In genomic region chr1:193058529-193059281, GRCh38 we compare ENCODE assay signal across 8 cellular contexts. TPM values are rescaled to one million over a fixed set of nuclear protein-coding genes. Genes with fewer than 3 reads are reported as not detected.
DNase-seq lines count a peak whose midpoint lies in the region; ATAC-seq, FAIRE-seq and TF ChIP-seq lines count a peak whose summit lies in the region.

No MANE protein-coding gene starts in this region.

- no peak for TF ChIP-seq CTCF in GM12875 (IDR thresholded peaks at IDR 0.05; ENCODE audit: borderline replicate concordance, insufficient read depth, low read depth, low read length)
- TF ChIP-seq CTCF in GM12878 (IDR thresholded peaks at IDR 0.05 in 2 of 3, conservative IDR thresholded peaks at IDR 0.05 in 1 of 3; ENCODE audit: control insufficient read depth in 2 of 3, extremely low read depth in 1 of 3, insufficient read depth in 1 of 3, low read depth in 3 of 3, low read length in 3 of 3), result no peak
- TF ChIP-seq CTCF in keratinocyte (optimal IDR thresholded peaks at IDR 0.05 in 1 of 3, IDR thresholded peaks at IDR 0.05 in 1 of 3, conservative IDR thresholded peaks at IDR 0.05 in 1 of 3; ENCODE audit: extremely low read depth in 1 of 3, insufficient read depth in 2 of 3, low read length in 3 of 3), result no peak

- 1% methylated on average over 35 of the region's 37 CpGs for WGBS in GM12878 (ENCODE audit: insufficient coverage, insufficient replicate concordance, low lambda C conversion rate, missing lambda C conversion rate)

- H3K4me3 ChIP-seq in GM12875 (ENCODE audit: low read depth, low read length) (peak overlapping the region; percentile 97), GM12878 (peak overlapping the region; percentile 80), keratinocyte (ENCODE audit: control insufficient read depth in 2 of 3, extremely low read depth in 1 of 3, insufficient read depth in 2 of 3, low read depth in 1 of 3, low read length in 3 of 3) (peak overlapping the region; percentile 74 to 98 (median 82))

- peak; percentile 70 for ATAC-seq in GM12878

- H2AFZ ChIP-seq in GM12878 (ENCODE audit: control insufficient read depth, low read depth, low read length) (peak overlapping the region; percentile 81), keratinocyte (ENCODE audit: control insufficient read depth, low read length) (peak overlapping the region; percentile 82)

- dilution Hi-C loops in keratinocyte (cut with MboI; ENCODE audit: extremely low pct_ligation_motif_present, low sequenced_read_pairs), result no loop called here

- no peak for TF ChIP-seq EP300 in GM12878 (IDR thresholded peaks at IDR 0.05; ENCODE audit: borderline replicate concordance in 1 of 2, control insufficient read depth in 1 of 2, low read depth in 2 of 2, low read length in 2 of 2)

- DNase-seq in H4 (ENCODE audit: low spot score), result peak; percentile 10
- DNase-seq in LoVo (ENCODE audit: low spot score), result peak; percentile 28
- DNase-seq in T-helper 9 cell, result peak; percentile 16
- peak; percentile 62 for DNase-seq in GM12878 (ENCODE audit: low read depth, low spot score)
- DNase-seq in keratinocyte (ENCODE audit: low read depth, low spot score), result no peak
- peak; percentile 65 to 68 for DNase-seq in stimulated activated CD4-positive, alpha-beta T cell treated with anti-CD3 and anti-CD28 coated beads, Interleukin-2, amount 100 ng/mL, for 24 hours
- DNase-seq in ecto neural progenitor cell (ENCODE audit: low spot score), result no peak

- SMC1A ChIA-PET in GM12878 (lab: Charles Lee; ENCODE audit: uncharacterized antibody, unreplicated experiment), result interaction anchor here (1.0 to 3.5 kb wide), 18 partner anchors 11 to 581 kb away, joined by 3 to 13 read pairs (median 6); partner anchors contain the start of genes B3GALT2 and CDC73

- POLR2A ChIA-PET in GM12878 (lab: Charles Lee), result interaction anchor here (0.6 to 3.9 kb wide), 11 partner anchors 9 to 511 kb away, joined by 3 to 19 read pairs (median 5); partner anchors contain the start of genes CDC73 and GLRX2

- no peak for TF ChIP-seq RAD21 in GM12878 (IDR thresholded peaks at IDR 0.05; ENCODE audit: insufficient read depth, low read depth, low read length)

- in situ Hi-C loops in GM12878 (cut with MboI), result no loop called here

- peak overlapping the region; percentile 98 for H3K9ac ChIP-seq in GM12878 (ENCODE audit: control insufficient read depth, insufficient read depth, low read length)
- H3K9ac ChIP-seq in keratinocyte (ENCODE audit: control insufficient read depth, extremely low read depth, insufficient read depth, low read length), result peak overlapping the region; percentile 98

- TF ChIP-seq POLR2A in GM12878 (IDR thresholded peaks at IDR 0.05; ENCODE audit: low read depth, low read length), result peak; percentile 74

- H3K36me3 ChIP-seq in GM12878 (ENCODE audit: control insufficient read depth in 2 of 2, insufficient read depth in 2 of 2, low read length in 1 of 2) (peaks cover 0 to 7% of the 10 kb centered on the region in 2 experiments; a peak in 2 of 4 replicates), keratinocyte (ENCODE audit: control insufficient read depth in 2 of 2, extremely low read depth in 1 of 2, insufficient read depth in 2 of 2, low read length in 2 of 2) (peaks cover 0 to 3% of the 10 kb centered on the region in 2 experiments)

- BruUV-seq in GM12878 (replicated peaks; lab: Mats Ljungman, UMichigan), result TSS peak; percentile 76

- H3K27me3 ChIP-seq in GM12878 (replicated peaks in 1 of 2; ENCODE audit: control insufficient read depth in 2 of 2, insufficient read depth in 2 of 2, low read length in 1 of 2) (no peaks in the 10 kb centered on the region), keratinocyte (ENCODE audit: control insufficient read depth, extremely low read depth, insufficient read depth, low read length) (no peaks in the 10 kb centered on the region)

- no peaks in the 10 kb centered on the region for H3K9me1 ChIP-seq in keratinocyte (ENCODE audit: control insufficient read depth, extremely low read depth, insufficient read depth, low read length)

- no peaks in the 10 kb centered on the region for H4K20me1 ChIP-seq in GM12878 (ENCODE audit: control insufficient read depth, insufficient read depth)
- no peaks in the 10 kb centered on the region for H4K20me1 ChIP-seq in keratinocyte (ENCODE audit: control insufficient read depth, extremely low read depth, insufficient read depth, low read length)

- CTCF ChIA-PET in GM12878 (lab: Yijun Ruan, JAX), result interaction anchor here (0.6 to 2.4 kb wide), 24 partner anchors 8 to 586 kb away, joined by 3 to 18 read pairs (median 3); partner anchors contain the start of gene GLRX2

- H3K27ac ChIP-seq in GM12878 (ENCODE audit: control insufficient read depth, insufficient read depth) (peak overlapping the region; percentile 95), keratinocyte (ENCODE audit: control insufficient read depth, insufficient read depth, low read length) (peak overlapping the region; percentile 94)

- RAD21 ChIA-PET in GM12878 (lab: Charles Lee; ENCODE audit: unreplicated experiment), result interaction anchor here (0.6 to 2.2 kb wide), 20 partner anchors 10 to 585 kb away, joined by 3 to 17 read pairs (median 6); partner anchors contain the start of genes CDC73 and GLRX2

- H3K4me2 ChIP-seq in GM12878 (ENCODE audit: control insufficient read depth, insufficient read depth), result peak overlapping the region; percentile 96
- H3K4me2 ChIP-seq in keratinocyte (ENCODE audit: control insufficient read depth, extremely low read depth, insufficient read depth, low read depth, low read length), result peak overlapping the region; percentile 98

- H3K4me1 ChIP-seq in GM12878 (ENCODE audit: control insufficient read depth, insufficient read depth, low read length) (peaks cover 19% of the 10 kb centered on the region), keratinocyte (ENCODE audit: control insufficient read depth, extremely low read depth, insufficient read depth, low read length) (peaks cover 18% of the 10 kb centered on the region)

- intact Hi-C loops in GM12878 (cut with micrococcal nuclease; ENCODE audit: unreplicated experiment), result loop anchor here (2.0 to 10.0 kb wide), 3 partner anchors 49 to 504 kb away; partner anchors contain the start of genes CDC73 and GLRX2

- peak; percentile 78 for FAIRE-seq in GM12878 (lab: Jason Lieb, UNC)
- FAIRE-seq in keratinocyte (lab: Jason Lieb, UNC), result peak; percentile 39

- H3K9me3 ChIP-seq in GM12878 (replicated peaks; ENCODE audit: control insufficient read depth, insufficient read depth, low read length), result no peaks in the 10 kb centered on the region; the same call in 1 of the 3 replicates
- no peaks in the 10 kb centered on the region for H3K9me3 ChIP-seq in keratinocyte (ENCODE audit: control insufficient read depth, low read depth, low read length)

- H3K79me2 ChIP-seq in GM12878 (ENCODE audit: control insufficient read depth, insufficient read depth, low read length) (peaks cover 98% of the 10 kb centered on the region), keratinocyte (ENCODE audit: control insufficient read depth, insufficient read depth, low read length) (peaks cover 86% of the 10 kb centered on the region)

RNA-seq across cellular contexts. Expression of gene UCHL5, which starts 0.5 kb away (rescaled TPM):
- 14.1 and 25.6 TPM in 2 replicates for total RNA-seq in H4 (2014; rRNA removed; shearing (Covaris generic))
- 81.5 and 104 TPM in 2 replicates for total RNA-seq in GM12878 (2013; cell fraction: nucleolus; rRNA removed)
- total RNA-seq in GM12878 (2014; rRNA removed), result 30.1 and 34.8 TPM in 2 replicates
- total RNA-seq in GM12878 (2014; rRNA removed; fragmentation: Illumina TruSeq; extraction: Trizol), result 56.0 and 57.2 TPM in 2 replicates
- total RNA-seq in GM12878 (2021), result 62.0 and 64.1 TPM in 2 replicates
- 22.5 TPM for polyA plus RNA-seq in GM12878 (2011; ENCODE audit: low read depth)
- polyA plus RNA-seq in GM12878 (2011; rRNA removed), result 55.4 and 81.9 TPM in 2 replicates
- 14.1 and 14.5 TPM in 2 replicates for polyA plus RNA-seq in GM12878 (2011; cell fraction: cytosol; rRNA removed)
- 19.6 and 23.3 TPM in 2 replicates for polyA plus RNA-seq in GM12878 (2011; cell fraction: nucleus; rRNA removed)
- 36.2 and 44.4 TPM in 2 replicates for polyA plus RNA-seq in GM12878 (2012)
- polyA plus RNA-seq in GM12878 (2014; fragmentation: Illumina TruSeq; extraction: Trizol), result 98.1 and 109 TPM in 2 replicates
- 10 to 100 TPM; 36.5 to 45.6 TPM for polyA plus RNA-seq in GM12878 (2014; fragmentation: Nextera tagmentation; extraction: Ambion mirVana)
- 64.0 and 66.3 TPM in 2 replicates for polyA plus RNA-seq in GM12878 (2014; rRNA removed)
- polyA plus RNA-seq in GM12878 (2016; fragmentation: Nextera tagmentation; extraction: Ambion mirVana), result 100 to 1,000 TPM; 169 to 179 TPM
- 26.2 and 33.0 TPM in 2 replicates for polyA minus RNA-seq in GM12878 (2011; rRNA and poly(A)+ RNA removed)
- 13.7 and 13.9 TPM in 2 replicates for polyA minus RNA-seq in GM12878 (2011; cell fraction: cytosol; rRNA and poly(A)+ RNA removed)
- polyA minus RNA-seq in GM12878 (2011; cell fraction: nucleus; rRNA and poly(A)+ RNA removed), result 27.6 and 32.0 TPM in 2 replicates
- 26.5 to 53.7 TPM (median 34.0 TPM) in 3 replicates for polyA plus RNA-seq in keratinocyte
- 127 TPM for polyA plus RNA-seq in keratinocyte (2011; ENCODE audit: low read depth)
- 29.5 and 41.1 TPM in 2 replicates for polyA plus RNA-seq in keratinocyte (2011; cell fraction: cytosol; rRNA removed)
- polyA plus RNA-seq in keratinocyte (2011; cell fraction: nucleus; rRNA removed), result 17.4 and 34.8 TPM in 2 replicates
- 25.8 and 42.4 TPM in 2 replicates for polyA plus RNA-seq in keratinocyte (2012; ENCODE audit: low replicate concordance)
- polyA minus RNA-seq in keratinocyte, result 2.1 to 34.2 TPM (median 19.2 TPM) in 3 replicates
- polyA minus RNA-seq in keratinocyte (2011; cell fraction: cytosol; rRNA and poly(A)+ RNA removed), result 23.0 TPM
- 26.3 and 51.0 TPM in 2 replicates for polyA minus RNA-seq in keratinocyte (2011; cell fraction: nucleus; rRNA and poly(A)+ RNA removed)

RNA-seq across cellular contexts. Expression of gene RO60, which starts 0.7 kb away (rescaled TPM):
- total RNA-seq in H4 (2014; rRNA removed; shearing (Covaris generic)), result 31.8 and 49.5 TPM in 2 replicates
- total RNA-seq in GM12878 (2013; cell fraction: nucleolus; rRNA removed), result 121 and 132 TPM in 2 replicates
- total RNA-seq in GM12878 (2014; rRNA removed) (93.9 and 111 TPM in 2 replicates), GM12878 (2014; rRNA removed; fragmentation: Illumina TruSeq; extraction: Trizol) (88.1 and 94.9 TPM in 2 replicates), GM12878 (2021) (65.5 and 72.4 TPM in 2 replicates)
- polyA plus RNA-seq in GM12878 (2011; ENCODE audit: low read depth), result 7.8 TPM
- polyA plus RNA-seq in GM12878 (2011; rRNA removed) (34.7 and 46.1 TPM in 2 replicates), GM12878 (2014; fragmentation: Illumina TruSeq; extraction: Trizol) (21.7 and 26.4 TPM in 2 replicates), GM12878 (2014; fragmentation: Nextera tagmentation; extraction: Ambion mirVana) (100 to 1,000 TPM in 1 of 2 experiments, 10 to 100 TPM in 1; 25.4 to 103 TPM), GM12878 (2014; rRNA removed) (21.1 and 28.3 TPM in 2 replicates), GM12878 (2016; fragmentation: Nextera tagmentation; extraction: Ambion mirVana) (100 to 1,000 TPM; 121 to 143 TPM), keratinocyte (22.0 to 27.1 TPM (median 25.6 TPM) in 3 replicates)
- polyA plus RNA-seq in GM12878 (2011; cell fraction: cytosol; rRNA removed), result 15.3 and 21.1 TPM in 2 replicates
- 18.9 and 20.4 TPM in 2 replicates for polyA plus RNA-seq in GM12878 (2011; cell fraction: nucleus; rRNA removed)
- polyA plus RNA-seq in GM12878 (2012), result 17.1 and 26.4 TPM in 2 replicates
- polyA minus RNA-seq in GM12878 (2011; rRNA and poly(A)+ RNA removed), result 128 and 140 TPM in 2 replicates
- 50.5 and 57.3 TPM in 2 replicates for polyA minus RNA-seq in GM12878 (2011; cell fraction: cytosol; rRNA and poly(A)+ RNA removed)
- 40.3 and 61.2 TPM in 2 replicates for polyA minus RNA-seq in GM12878 (2011; cell fraction: nucleus; rRNA and poly(A)+ RNA removed)
- polyA plus RNA-seq in keratinocyte (2011; ENCODE audit: low read depth), result 52.1 TPM
- 8.3 and 14.8 TPM in 2 replicates for polyA plus RNA-seq in keratinocyte (2011; cell fraction: cytosol; rRNA removed)
- 16.1 and 25.5 TPM in 2 replicates for polyA plus RNA-seq in keratinocyte (2011; cell fraction: nucleus; rRNA removed)
- polyA plus RNA-seq in keratinocyte (2012; ENCODE audit: low replicate concordance), result 21.4 and 26.2 TPM in 2 replicates
- 19.3 to 101 TPM (median 77.2 TPM) in 3 replicates for polyA minus RNA-seq in keratinocyte
- polyA minus RNA-seq in keratinocyte (2011; cell fraction: cytosol; rRNA and poly(A)+ RNA removed), result 78.5 TPM
- polyA minus RNA-seq in keratinocyte (2011; cell fraction: nucleus; rRNA and poly(A)+ RNA removed), result 71.5 and 109 TPM in 2 replicates

RNA-seq across cellular contexts. Expression of gene GLRX2, which starts 46.5 kb away (rescaled TPM):
- total RNA-seq in H4 (2014; rRNA removed; shearing (Covaris generic)), result 26.7 and 41.3 TPM in 2 replicates
- total RNA-seq in GM12878 (2013; cell fraction: nucleolus; rRNA removed), result 4.8 and 6.3 TPM in 2 replicates
- total RNA-seq in GM12878 (2014; rRNA removed) (18.0 and 21.2 TPM in 2 replicates), GM12878 (2014; rRNA removed; fragmentation: Illumina TruSeq; extraction: Trizol) (15.2 and 16.5 TPM in 2 replicates), GM12878 (2021) (19.7 and 21.4 TPM in 2 replicates)
- polyA plus RNA-seq in GM12878 (2011; ENCODE audit: low read depth), result 12.0 TPM
- polyA plus RNA-seq in GM12878 (2011; rRNA removed) (16.7 and 33.4 TPM in 2 replicates), GM12878 (2014; fragmentation: Illumina TruSeq; extraction: Trizol) (15.5 and 19.5 TPM in 2 replicates), GM12878 (2014; fragmentation: Nextera tagmentation; extraction: Ambion mirVana) (1 to 10 TPM; 5.5 to 7.8 TPM), GM12878 (2014; rRNA removed) (14.2 and 20.0 TPM in 2 replicates), GM12878 (2016; fragmentation: Nextera tagmentation; extraction: Ambion mirVana) (10 to 100 TPM; 59.9 to 67.6 TPM), keratinocyte (13.3 to 29.2 TPM (median 13.4 TPM) in 3 replicates)
- polyA plus RNA-seq in GM12878 (2011; cell fraction: cytosol; rRNA removed), result 6.4 and 8.3 TPM in 2 replicates
- polyA plus RNA-seq in GM12878 (2011; cell fraction: nucleus; rRNA removed), result 5.2 and 6.2 TPM in 2 replicates
- 12.4 and 12.6 TPM in 2 replicates for polyA plus RNA-seq in GM12878 (2012)
- 1.2 and 2.8 TPM in 2 replicates for polyA minus RNA-seq in GM12878 (2011; rRNA and poly(A)+ RNA removed)
- 1.9 and 2.0 TPM in 2 replicates for polyA minus RNA-seq in GM12878 (2011; cell fraction: cytosol; rRNA and poly(A)+ RNA removed)
- polyA minus RNA-seq in GM12878 (2011; cell fraction: nucleus; rRNA and poly(A)+ RNA removed), result 1.6 and 3.3 TPM in 2 replicates
- polyA plus RNA-seq in keratinocyte (2011; ENCODE audit: low read depth), result 6.7 TPM
- 13.4 and 23.0 TPM in 2 replicates for polyA plus RNA-seq in keratinocyte (2011; cell fraction: cytosol; rRNA removed)
- polyA plus RNA-seq in keratinocyte (2011; cell fraction: nucleus; rRNA removed), result 5.1 and 11.5 TPM in 2 replicates
- 22.6 and 25.9 TPM in 2 replicates for polyA plus RNA-seq in keratinocyte (2012; ENCODE audit: low replicate concordance)
- polyA minus RNA-seq in keratinocyte, result 0.23 to 3.4 TPM (median 1.2 TPM) in 3 replicates
- polyA minus RNA-seq in keratinocyte (2011; cell fraction: cytosol; rRNA and poly(A)+ RNA removed), result 7.9 TPM
- 1.7 and 2.5 TPM in 2 replicates for polyA minus RNA-seq in keratinocyte (2011; cell fraction: nucleus; rRNA and poly(A)+ RNA removed)

Comparison
In these comparisons a context has a peak if more than half of its experiments do, and no peak if none do; other contexts are left out.
1. DNase-seq: peak in H4 (single experiment), LoVo (single experiment), T-helper 9 cell (single experiment), GM12878 (single experiment) and stimulated activated CD4-positive, alpha-beta T cell treated with anti-CD3 and anti-CD28 coated beads, Interleukin-2, amount 100 ng/mL, for 24 hours (2 of 2); none in keratinocyte (single experiment) and ecto neural progenitor cell (single experiment).
2. Peak in every context shown above with its lines, with median percentiles within 50 percentile points of each other: H3K4me3 ChIP-seq.